ENCODE assay signal across 10 cellular contexts in genomic region chr15:96340348-96340610, GRCh38. TPM values are rescaled to one million over a fixed set of nuclear protein-coding genes. Genes with fewer than 3 reads are reported as not detected.
A peak's percentile ranks its signal among the peaks of the same experiment; 100 is the strongest.
DNase-seq lines count a peak whose midpoint lies in the region; ATAC-seq and TF ChIP-seq lines count a peak whose summit lies in the region.
"Had no signal": no experiment of that assay in that cellular context is flagged by ENCODE, and none has a peak within 500 bp of the region (broad histone marks: within the 10 kb centered on the region; RNA-seq: fewer than 3 reads in every experiment).

No MANE protein-coding gene starts in this region.

- H2BK5ac ChIP-seq in mesenchymal stem cell (ENCODE audit: low read depth, low read length, poor library complexity, severe bottlenecking): no peak overlapping the region

- no peak overlapping the region for H3K23ac ChIP-seq in mesenchymal stem cell (ENCODE audit: low read length in 2 of 2)

- no peaks in the 10 kb centered on the region for H3K9me3 ChIP-seq in SK-N-SH
- no peaks in the 10 kb centered on the region for H3K9me3 ChIP-seq in mesenchymal stem cell (ENCODE audit: control insufficient read depth, low read length)
- no peaks in the 10 kb centered on the region for H3K9me3 ChIP-seq in tibial nerve
- no peaks in the 10 kb centered on the region for H3K9me3 ChIP-seq in effector memory CD4-positive, alpha-beta T cell (ENCODE audit: control insufficient read depth, low read length)

- no peaks in the 10 kb centered on the region for H3K27me3 Mint-ChIP-seq in chondrocyte (ENCODE audit: low read depth)

- H3K27me3 ChIP-seq in SK-N-SH (ENCODE audit: insufficient read depth): no peaks in the 10 kb centered on the region
- H3K27me3 ChIP-seq in mesenchymal stem cell (ENCODE audit: control insufficient read depth in 1 of 2, insufficient read depth in 1 of 2, low read length in 2 of 2): no peaks in the 10 kb centered on the region
- H3K27me3 ChIP-seq in tibial nerve: no peaks in the 10 kb centered on the region
- peaks cover 16% of the 10 kb centered on the region for H3K27me3 ChIP-seq in effector memory CD4-positive, alpha-beta T cell (replicated peaks; ENCODE audit: control insufficient read depth, insufficient read depth, low read length, poor library complexity, severe bottlenecking)

- peaks cover 4% of the 10 kb centered on the region for H3F3A ChIP-seq in SK-N-SH (replicated peaks; ENCODE audit: insufficient read depth)

- no peaks in the 10 kb centered on the region for H3K9me2 ChIP-seq in SK-N-SH

- no peaks in the 10 kb centered on the region for H4K20me1 ChIP-seq in SK-N-SH (ENCODE audit: insufficient read depth)

- peaks cover 0 to 7% of the 10 kb centered on the region in 2 experiments; a peak in 2 of 4 replicates for H3K4me1 ChIP-seq in SK-N-SH (ENCODE audit: control insufficient read depth in 1 of 2, insufficient read depth in 2 of 2, low read depth in 1 of 2, low read length in 1 of 2)
- H3K4me1 ChIP-seq in mesenchymal stem cell (ENCODE audit: control insufficient read depth, insufficient read depth, low read depth, low read length): peaks cover 19% of the 10 kb centered on the region
- peaks cover 0 to 13% (median 9%) of the 10 kb centered on the region in 4 donors for H3K4me1 ChIP-seq in tibial nerve
- H3K4me1 ChIP-seq in effector memory CD4-positive, alpha-beta T cell (ENCODE audit: control insufficient read depth, insufficient read depth, low read length, poor library complexity, severe bottlenecking): no peaks in the 10 kb centered on the region

- H3K27ac Mint-ChIP-seq in chondrocyte (ENCODE audit: unreplicated experiment): peak overlapping the region; percentile 100
- H3K27ac Mint-ChIP-seq: activated CD4-positive, alpha-beta memory T cell treated with anti-CD3 and anti-CD28 coated beads, Interleukin-2, amount 10 ng/mL, durations not matched to agents 7 days and 5 days had no signal

- H3K18ac ChIP-seq in mesenchymal stem cell (ENCODE audit: low read depth in 1 of 2, low read length in 2 of 2): no peak overlapping the region

- H2AFZ ChIP-seq in SK-N-SH (ENCODE audit: low read depth) (peak overlapping the region; percentile 69), mesenchymal stem cell (ENCODE audit: low read depth, low read length) (no peak overlapping the region)

- H3K4me3 ChIP-seq in SK-N-SH (ENCODE audit: low read depth in 2 of 2, low read length in 1 of 2) (peak overlapping the region; percentile 53 to 73), mesenchymal stem cell (ENCODE audit: insufficient read depth in 1 of 2, low read depth in 1 of 2, low read length in 2 of 2) (peak overlapping the region in 1 of 2 experiments; percentile 99), tibial nerve (peak overlapping the region; percentile 48 to 89 (median 74))
- H3K4me3 ChIP-seq in effector memory CD4-positive, alpha-beta T cell (ENCODE audit: insufficient read depth, low read depth, low read length, poor library complexity, severe bottlenecking): no peak overlapping the region

- H3K36me3 ChIP-seq in SK-N-SH (replicated peaks in 1 of 2; ENCODE audit: control insufficient read depth in 1 of 2, insufficient read depth in 2 of 2, low read length in 1 of 2) (no peaks in the 10 kb centered on the region), mesenchymal stem cell (ENCODE audit: control insufficient read depth in 1 of 2, insufficient read depth in 2 of 2, low read depth in 1 of 2, low read length in 2 of 2) (peaks cover 34 to 71% of the 10 kb centered on the region in 2 experiments), tibial nerve (peaks cover 0 to 22% (median 0%) of the 10 kb centered on the region in 3 donors)
- H3K36me3 ChIP-seq in effector memory CD4-positive, alpha-beta T cell (ENCODE audit: control insufficient read depth, insufficient read depth, low read length): no peaks in the 10 kb centered on the region

- ATAC-seq in SK-N-SH treated with all-trans-retinoic acid at 6 μM for 48 hours (no peak; the same call in 2 of the 3 replicates), HG02973 (IDR thresholded peaks at IDR 0.05; ENCODE audit: unreplicated experiment) (no peak), GM21390 (IDR thresholded peaks at IDR 0.05; ENCODE audit: unreplicated experiment) (no peak)

- peaks cover 21% of the 10 kb centered on the region for H3K79me2 ChIP-seq in SK-N-SH (ENCODE audit: insufficient read depth)

- H3K4me3 Mint-ChIP-seq in chondrocyte (ENCODE audit: unreplicated experiment): peak overlapping the region; percentile 92
- H3K4me3 Mint-ChIP-seq: activated CD4-positive, alpha-beta memory T cell treated with anti-CD3 and anti-CD28 coated beads, Interleukin-2, amount 10 ng/mL, durations not matched to agents 7 days and 5 days had no signal

- H2BK12ac ChIP-seq in mesenchymal stem cell (ENCODE audit: low read length in 2 of 2): no peak overlapping the region

- TF ChIP-seq POLR2A in tibial nerve (IDR thresholded peaks at IDR 0.05): no peak

- POLR2A ChIA-PET in SK-N-SH (lab: Yijun Ruan, JAX): no interaction called here

- TF ChIP-seq EP300 in SK-N-SH (IDR thresholded peaks at IDR 0.05; ENCODE audit: borderline replicate concordance in 1 of 2, low read depth in 1 of 2, low read length in 1 of 2): no peak
- no peak for TF ChIP-seq EP300 in tibial nerve (IDR thresholded peaks at IDR 0.05)

- peak overlapping the region; percentile 74 to 79 for H3K27ac ChIP-seq in SK-N-SH (ENCODE audit: low read depth in 2 of 2, low read length in 1 of 2)
- H3K27ac ChIP-seq in mesenchymal stem cell (ENCODE audit: low read length, poor library complexity, severe bottlenecking): peak overlapping the region; percentile 96
- H3K27ac ChIP-seq in tibial nerve: peak overlapping the region; percentile 95 to 100 (median 98)
- no peak overlapping the region for H3K27ac ChIP-seq in effector memory CD4-positive, alpha-beta T cell (ENCODE audit: insufficient read depth, low read length, poor library complexity, severe bottlenecking)

- no peak overlapping the region for H2AK5ac ChIP-seq in mesenchymal stem cell (ENCODE audit: low read length, severe bottlenecking)

- peaks cover 86% of the 10 kb centered on the region for H3K4me1 Mint-ChIP-seq in chondrocyte (ENCODE audit: low read depth)
- H3K4me1 Mint-ChIP-seq: activated CD4-positive, alpha-beta memory T cell treated with anti-CD3 and anti-CD28 coated beads, Interleukin-2, amount 10 ng/mL, durations not matched to agents 7 days and 5 days had no signal

- H3K9ac ChIP-seq in SK-N-SH: peak overlapping the region; percentile 78
- H3K9ac ChIP-seq in mesenchymal stem cell (ENCODE audit: low read length): peak overlapping the region; percentile 99

- H3K14ac ChIP-seq in mesenchymal stem cell (ENCODE audit: low read length in 2 of 2): no peak overlapping the region

- no peaks in the 10 kb centered on the region for H3K79me1 ChIP-seq in mesenchymal stem cell (replicated peaks; ENCODE audit: low read length, poor library complexity, severe bottlenecking)

- H3K36me3 Mint-ChIP-seq in chondrocyte (ENCODE audit: low read depth): peaks cover 65% of the 10 kb centered on the region

- H3K4me2 ChIP-seq in SK-N-SH (peak overlapping the region; percentile 64), mesenchymal stem cell (ENCODE audit: low read length, poor library complexity, severe bottlenecking) (peak overlapping the region; percentile 79)

- H3K4ac ChIP-seq in mesenchymal stem cell (ENCODE audit: low read depth in 1 of 2, low read length in 2 of 2): peak overlapping the region in 1 of 2 experiments; percentile 37

- TF ChIP-seq CTCF in SK-N-SH (IDR thresholded peaks at IDR 0.05): no peak
- no peak for TF ChIP-seq CTCF in chondrocyte (IDR thresholded peaks at IDR 0.05)
- no peak for TF ChIP-seq CTCF in tibial nerve (IDR thresholded peaks at IDR 0.05)

- H4K91ac ChIP-seq in mesenchymal stem cell (ENCODE audit: low read length): no peak overlapping the region

- no peak for TF ChIP-seq RAD21 in SK-N-SH (IDR thresholded peaks at IDR 0.05; ENCODE audit: low read length)

- no peak for DNase-seq in SK-N-SH
- no peak for DNase-seq in chondrocyte (ENCODE audit: low spot score)
- no peak for DNase-seq in mesenchymal stem cell
- no peak for DNase-seq in tibial nerve (ENCODE audit: low spot score in 2 of 2)
- DNase-seq in effector memory CD4-positive, alpha-beta T cell: no peak
- DNase-seq: activated CD4-positive, alpha-beta memory T cell treated with anti-CD3 and anti-CD28 coated beads, Interleukin-2, amount 10 ng/mL, durations not matched to agents 7 days and 5 days; AML-193 had no signal

- CTCF ChIA-PET in SK-N-SH (lab: Yijun Ruan, JAX): interaction anchor here (1.2 to 4.8 kb wide), 2 partner anchors 12 to 15 kb away, joined by 3 to 42 read pairs; partner anchors contain the start of gene NR2F2

- H2BK120ac ChIP-seq in mesenchymal stem cell (ENCODE audit: low read depth, low read length): peak overlapping the region; percentile 99

- H2BK15ac ChIP-seq in mesenchymal stem cell (ENCODE audit: low read depth, poor library complexity, severe bottlenecking): no peak overlapping the region

- H4K8ac ChIP-seq in mesenchymal stem cell (ENCODE audit: low read length): no peak overlapping the region

- no peaks in the 10 kb centered on the region for H3K9me3 Mint-ChIP-seq in chondrocyte (ENCODE audit: low read depth)
- H3K9me3 Mint-ChIP-seq: activated CD4-positive, alpha-beta memory T cell treated with anti-CD3 and anti-CD28 coated beads, Interleukin-2, amount 10 ng/mL, durations not matched to agents 7 days and 5 days had no signal

- 6% methylated on average over 11 of the region's 11 CpGs for WGBS in SK-N-SH (ENCODE audit: low lambda C conversion rate)
- 2% methylated on average over 9 of the region's 11 CpGs for WGBS in mesenchymal stem cell
- 0 to 1% methylated on average over 11 of the region's 11 CpGs for WGBS in tibial nerve, 2 donors

TF ChIP-seq in SK-N-SH, 30 proteins besides CTCF, POLR2A, EP300 and RAD21:
- TF ChIP-seq RXRA (IDR thresholded peaks at IDR 0.05; ENCODE audit: borderline replicate concordance, low read depth) (no peak), FOXM1 (IDR thresholded peaks at IDR 0.05; ENCODE audit: low read depth) (no peak), MEF2A (IDR thresholded peaks at IDR 0.05; ENCODE audit: borderline replicate concordance, low read depth) (no peak), EZH2phosphoT487 (IDR thresholded peaks at IDR 0.05; ENCODE audit: borderline replicate concordance, low read depth) (no peak)

TF ChIP-seq in SK-N-SH treated with all-trans-retinoic acid at 6 μM for 48 hours, 23 proteins besides CTCF, POLR2A, EP300 and RAD21 (continues in another document):
- TF ChIP-seq SNAI2 (CRISPR knock-in tag; IDR thresholded peaks at IDR 0.05) (no peak), ZC3H10 (CRISPR knock-in tag; IDR thresholded peaks at IDR 0.05) (no peak)

RNA-seq across cellular contexts. Expression of gene NR2F2, which starts 9.8 kb away (rescaled TPM):
- 2.8 and 3.9 TPM in 2 replicates for polyA plus RNA-seq in SK-N-SH (2012; rRNA removed)
- 2.8 and 3.7 TPM in 2 replicates for polyA plus RNA-seq in SK-N-SH (2012; cell fraction: cytosol; rRNA removed)
- 3.8 and 5.0 TPM in 2 replicates for polyA plus RNA-seq in SK-N-SH (2012; cell fraction: nucleus; rRNA removed)
- total RNA-seq in chondrocyte (151 to 169 TPM (median 167 TPM) in 3 replicates), tibial nerve (100 to 1,000 TPM in 3 of 4 donors, 10 to 100 TPM in 1; 70.8 to 129 (median 124) TPM)
- 117 TPM for polyA plus RNA-seq in mesenchymal stem cell (2013, experiment 1 of 2)
- 115 TPM for polyA plus RNA-seq in mesenchymal stem cell (2013, experiment 2 of 2)
- total RNA-seq: activated CD4-positive, alpha-beta memory T cell treated with anti-CD3 and anti-CD28 coated beads, Interleukin-2, amount 10 ng/mL, durations not matched to agents 7 days and 5 days had no signal
